ENCODE assay signal across 9 cellular contexts in genomic region chr17:36934759-36935630, GRCh38. TPM values are rescaled to one million over a fixed set of nuclear protein-coding genes. Genes with fewer than 3 reads are reported as not detected.
DNase-seq lines count a peak whose midpoint lies in the region; ATAC-seq and TF ChIP-seq lines count a peak whose summit lies in the region.
"Had no signal": no experiment of that assay in that cellular context is flagged by ENCODE, and none has a peak within 500 bp of the region (broad histone marks: within the 10 kb centered on the region; RNA-seq: fewer than 3 reads in every experiment).

No MANE protein-coding gene starts in this region.

- H4K20me1 ChIP-seq in MM.1S (ENCODE audit: insufficient read depth, low read length), result no peaks in the 10 kb centered on the region

- TF ChIP-seq CTCF in nephron progenitor cell (IDR thresholded peaks at IDR 0.05) (no peak), MM.1S (IDR thresholded peaks at IDR 0.05; ENCODE audit: low read length) (no peak)

- H3K27ac Mint-ChIP-seq in nephron progenitor cell, result no peak overlapping the region

- H3K4me1 ChIP-seq in MM.1S (ENCODE audit: low read length), result no peaks in the 10 kb centered on the region

- H3K4me3 Mint-ChIP-seq in nephron progenitor cell, result peak overlapping the region; percentile 90

- no peaks in the 10 kb centered on the region for H3K9me2 ChIP-seq in MM.1S (replicated peaks; ENCODE audit: insufficient read depth, low read length)

- H3K4me1 Mint-ChIP-seq in nephron progenitor cell, result peaks cover 83% of the 10 kb centered on the region

- H3K27me3 ChIP-seq in MM.1S (replicated peaks; ENCODE audit: insufficient read depth, low read length), result peaks cover 97% of the 10 kb centered on the region

- no peak overlapping the region; the same call in 1 of the 2 replicates for H3K4me2 ChIP-seq in MM.1S (ENCODE audit: low read depth, low read length)

- DNase-seq in ELF-1 (ENCODE audit: low read depth, low spot score), result peak; percentile 75
- DNase-seq in KBM-7, result peak; percentile 43
- DNase-seq in cerebellum (ENCODE audit: low spot score), result peak; percentile 52
- DNase-seq in nephron progenitor cell, result peak; percentile 69
- DNase-seq in MM.1S, result no peak
- DNase-seq in NCI-H446 (lab: John Stamatoyannopoulos, UW), result no peak

- no peak overlapping the region for H3K27ac ChIP-seq in MM.1S (ENCODE audit: low read length)

- no peaks in the 10 kb centered on the region for H3K36me3 ChIP-seq in MM.1S (replicated peaks; ENCODE audit: insufficient read depth, low read length)

- no peaks in the 10 kb centered on the region for H3K36me3 Mint-ChIP-seq in nephron progenitor cell (ENCODE audit: low read depth)

- no peaks in the 10 kb centered on the region for H3K79me2 ChIP-seq in MM.1S (ENCODE audit: low read length)

- ATAC-seq in HG02840 (IDR thresholded peaks at IDR 0.05; ENCODE audit: low FRiP score, unreplicated experiment), result no peak
- ATAC-seq in HG02623 (IDR thresholded peaks at IDR 0.05; ENCODE audit: unreplicated experiment), result no peak

- H3K4me3 ChIP-seq in MM.1S (ENCODE audit: low read length), result no peak overlapping the region

- no peaks in the 10 kb centered on the region for H3K9me3 ChIP-seq in MM.1S (replicated peaks; ENCODE audit: insufficient read depth, low read length)

- H3K9ac ChIP-seq in MM.1S (ENCODE audit: low read length), result no peak overlapping the region

- in situ Hi-C loops in KBM-7 (cut with MboI; ENCODE audit: low pct_unique_long_range_greater_than_20kb, low sequenced_read_pairs), result no loop called here

- H3F3A ChIP-seq in MM.1S (ENCODE audit: insufficient read depth, low read length), result no peaks in the 10 kb centered on the region

- H3K27me3 Mint-ChIP-seq in nephron progenitor cell (ENCODE audit: low read depth, poor library complexity), result peaks cover 100% of the 10 kb centered on the region

- no peaks in the 10 kb centered on the region for H3K9me3 Mint-ChIP-seq in nephron progenitor cell

- no peak overlapping the region for H2AFZ ChIP-seq in MM.1S (ENCODE audit: low read length)

RNA-seq across cellular contexts. Expression of gene LHX1, which starts 2.3 kb away (rescaled TPM):
- 38.7 TPM for total RNA-seq in cerebellum
- total RNA-seq: pulmonary artery endothelial cell had no signal

RNA-seq across cellular contexts. Expression of gene AATF, which starts 13.8 kb away (rescaled TPM):
- 18.6 TPM for total RNA-seq in cerebellum

Comparison
In these comparisons a context has a peak if more than half of its experiments do, and no peak if none do; other contexts are left out.
1. DNase-seq: peak in ELF-1 (single experiment), KBM-7 (single experiment), cerebellum (single experiment) and nephron progenitor cell (single experiment); none in MM.1S (single experiment) and NCI-H446 (0 of 2).